In the genomic region with DNA sequence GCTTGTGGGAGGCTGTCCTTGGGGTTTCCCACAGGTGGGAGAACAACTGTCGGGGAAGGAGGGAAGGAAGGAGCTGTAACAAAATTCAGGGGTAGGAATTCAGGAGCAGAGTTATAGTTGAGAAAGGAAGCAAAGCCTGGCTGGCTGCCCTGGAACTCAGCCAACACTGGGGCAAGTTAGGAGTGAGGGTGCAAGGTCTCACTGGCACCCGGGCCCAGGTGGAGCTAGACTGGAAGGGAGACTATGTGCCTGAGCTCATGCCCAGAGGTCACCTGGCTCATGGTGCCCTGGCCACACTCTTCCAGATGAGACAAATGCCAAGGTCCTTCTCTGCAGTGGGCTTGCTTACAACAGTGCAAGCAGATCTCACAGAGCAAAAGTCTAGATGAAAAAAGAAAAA, we compare ENCODE assay signal across 1 cellular context.
TF ChIP-seq lines count a peak whose summit lies in the region.

No MANE protein-coding gene starts in this region.

TF ChIP-seq in GM23338, 12 proteins besides CTCF, POLR2A, EP300 and RAD21:
- TF ChIP-seq, protein P1, sequence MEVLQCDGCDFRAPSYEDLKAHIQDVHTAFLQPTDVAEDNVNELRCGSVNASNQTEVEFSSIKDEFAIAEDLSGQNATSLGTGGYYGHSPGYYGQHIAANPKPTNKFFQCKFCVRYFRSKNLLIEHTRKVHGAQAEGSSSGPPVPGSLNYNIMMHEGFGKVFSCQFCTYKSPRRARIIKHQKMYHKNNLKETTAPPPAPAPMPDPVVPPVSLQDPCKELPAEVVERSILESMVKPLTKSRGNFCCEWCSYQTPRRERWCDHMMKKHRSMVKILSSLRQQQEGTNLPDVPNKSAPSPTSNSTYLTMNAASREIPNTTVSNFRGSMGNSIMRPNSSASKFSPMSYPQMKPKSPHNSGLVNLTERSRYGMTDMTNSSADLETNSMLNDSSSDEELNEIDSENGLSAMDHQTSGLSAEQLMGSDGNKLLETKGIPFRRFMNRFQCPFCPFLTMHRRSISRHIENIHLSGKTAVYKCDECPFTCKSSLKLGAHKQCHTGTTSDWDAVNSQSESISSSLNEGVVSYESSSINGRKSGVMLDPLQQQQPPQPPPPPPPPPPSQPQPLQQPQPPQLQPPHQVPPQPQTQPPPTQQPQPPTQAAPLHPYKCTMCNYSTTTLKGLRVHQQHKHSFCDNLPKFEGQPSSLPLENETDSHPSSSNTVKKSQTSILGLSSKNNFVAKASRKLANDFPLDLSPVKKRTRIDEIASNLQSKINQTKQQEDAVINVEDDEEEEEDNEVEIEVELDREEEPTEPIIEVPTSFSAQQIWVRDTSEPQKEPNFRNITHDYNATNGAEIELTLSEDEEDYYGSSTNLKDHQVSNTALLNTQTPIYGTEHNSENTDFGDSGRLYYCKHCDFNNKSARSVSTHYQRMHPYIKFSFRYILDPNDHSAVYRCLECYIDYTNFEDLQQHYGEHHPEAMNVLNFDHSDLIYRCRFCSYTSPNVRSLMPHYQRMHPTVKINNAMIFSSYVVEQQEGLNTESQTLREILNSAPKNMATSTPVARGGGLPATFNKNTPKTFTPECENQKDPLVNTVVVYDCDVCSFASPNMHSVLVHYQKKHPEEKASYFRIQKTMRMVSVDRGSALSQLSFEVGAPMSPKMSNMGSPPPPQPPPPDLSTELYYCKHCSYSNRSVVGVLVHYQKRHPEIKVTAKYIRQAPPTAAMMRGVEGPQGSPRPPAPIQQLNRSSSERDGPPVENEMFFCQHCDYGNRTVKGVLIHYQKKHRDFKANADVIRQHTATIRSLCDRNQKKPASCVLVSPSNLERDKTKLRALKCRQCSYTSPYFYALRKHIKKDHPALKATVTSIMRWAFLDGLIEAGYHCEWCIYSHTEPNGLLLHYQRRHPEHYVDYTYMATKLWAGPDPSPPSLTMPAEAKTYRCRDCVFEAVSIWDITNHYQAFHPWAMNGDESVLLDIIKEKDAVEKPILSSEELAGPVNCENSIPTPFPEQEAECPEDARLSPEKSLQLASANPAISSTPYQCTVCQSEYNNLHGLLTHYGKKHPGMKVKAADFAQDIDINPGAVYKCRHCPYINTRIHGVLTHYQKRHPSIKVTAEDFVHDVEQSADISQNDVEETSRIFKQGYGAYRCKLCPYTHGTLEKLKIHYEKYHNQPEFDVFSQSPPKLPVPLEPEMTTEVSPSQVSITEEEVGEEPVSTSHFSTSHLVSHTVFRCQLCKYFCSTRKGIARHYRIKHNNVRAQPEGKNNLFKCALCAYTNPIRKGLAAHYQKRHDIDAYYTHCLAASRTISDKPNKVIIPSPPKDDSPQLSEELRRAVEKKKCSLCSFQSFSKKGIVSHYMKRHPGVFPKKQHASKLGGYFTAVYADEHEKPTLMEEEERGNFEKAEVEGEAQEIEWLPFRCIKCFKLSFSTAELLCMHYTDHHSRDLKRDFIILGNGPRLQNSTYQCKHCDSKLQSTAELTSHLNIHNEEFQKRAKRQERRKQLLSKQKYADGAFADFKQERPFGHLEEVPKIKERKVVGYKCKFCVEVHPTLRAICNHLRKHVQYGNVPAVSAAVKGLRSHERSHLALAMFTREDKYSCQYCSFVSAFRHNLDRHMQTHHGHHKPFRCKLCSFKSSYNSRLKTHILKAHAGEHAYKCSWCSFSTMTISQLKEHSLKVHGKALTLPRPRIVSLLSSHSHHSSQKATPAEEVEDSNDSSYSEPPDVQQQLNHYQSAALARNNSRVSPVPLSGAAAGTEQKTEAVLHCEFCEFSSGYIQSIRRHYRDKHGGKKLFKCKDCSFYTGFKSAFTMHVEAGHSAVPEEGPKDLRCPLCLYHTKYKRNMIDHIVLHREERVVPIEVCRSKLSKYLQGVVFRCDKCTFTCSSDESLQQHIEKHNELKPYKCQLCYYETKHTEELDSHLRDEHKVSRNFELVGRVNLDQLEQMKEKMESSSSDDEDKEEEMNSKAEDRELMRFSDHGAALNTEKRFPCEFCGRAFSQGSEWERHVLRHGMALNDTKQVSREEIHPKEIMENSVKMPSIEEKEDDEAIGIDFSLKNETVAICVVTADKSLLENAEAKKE (CRISPR knock-in tag; IDR thresholded peaks at IDR 0.05), result no peak
- TF ChIP-seq POLR2AphosphoS5 (IDR thresholded peaks at IDR 0.05; ENCODE audit: low read depth), result no peak
- no peak for TF ChIP-seq EZH2 (IDR thresholded peaks at IDR 0.05; ENCODE audit: low read depth, unreplicated experiment)
- TF ChIP-seq EZH2phosphoT487 (IDR thresholded peaks at IDR 0.05; ENCODE audit: unreplicated experiment), result no peak
- TF ChIP-seq STAT1 (IDR thresholded peaks at IDR 0.05; ENCODE audit: unreplicated experiment), result no peak
- TF ChIP-seq CREB1 (CRISPR knock-in tag; IDR thresholded peaks at IDR 0.05; ENCODE audit: low read depth), result no peak
- TF ChIP-seq JUNB (IDR thresholded peaks at IDR 0.05; ENCODE audit: unreplicated experiment), result no peak
- TF ChIP-seq, protein P2, sequence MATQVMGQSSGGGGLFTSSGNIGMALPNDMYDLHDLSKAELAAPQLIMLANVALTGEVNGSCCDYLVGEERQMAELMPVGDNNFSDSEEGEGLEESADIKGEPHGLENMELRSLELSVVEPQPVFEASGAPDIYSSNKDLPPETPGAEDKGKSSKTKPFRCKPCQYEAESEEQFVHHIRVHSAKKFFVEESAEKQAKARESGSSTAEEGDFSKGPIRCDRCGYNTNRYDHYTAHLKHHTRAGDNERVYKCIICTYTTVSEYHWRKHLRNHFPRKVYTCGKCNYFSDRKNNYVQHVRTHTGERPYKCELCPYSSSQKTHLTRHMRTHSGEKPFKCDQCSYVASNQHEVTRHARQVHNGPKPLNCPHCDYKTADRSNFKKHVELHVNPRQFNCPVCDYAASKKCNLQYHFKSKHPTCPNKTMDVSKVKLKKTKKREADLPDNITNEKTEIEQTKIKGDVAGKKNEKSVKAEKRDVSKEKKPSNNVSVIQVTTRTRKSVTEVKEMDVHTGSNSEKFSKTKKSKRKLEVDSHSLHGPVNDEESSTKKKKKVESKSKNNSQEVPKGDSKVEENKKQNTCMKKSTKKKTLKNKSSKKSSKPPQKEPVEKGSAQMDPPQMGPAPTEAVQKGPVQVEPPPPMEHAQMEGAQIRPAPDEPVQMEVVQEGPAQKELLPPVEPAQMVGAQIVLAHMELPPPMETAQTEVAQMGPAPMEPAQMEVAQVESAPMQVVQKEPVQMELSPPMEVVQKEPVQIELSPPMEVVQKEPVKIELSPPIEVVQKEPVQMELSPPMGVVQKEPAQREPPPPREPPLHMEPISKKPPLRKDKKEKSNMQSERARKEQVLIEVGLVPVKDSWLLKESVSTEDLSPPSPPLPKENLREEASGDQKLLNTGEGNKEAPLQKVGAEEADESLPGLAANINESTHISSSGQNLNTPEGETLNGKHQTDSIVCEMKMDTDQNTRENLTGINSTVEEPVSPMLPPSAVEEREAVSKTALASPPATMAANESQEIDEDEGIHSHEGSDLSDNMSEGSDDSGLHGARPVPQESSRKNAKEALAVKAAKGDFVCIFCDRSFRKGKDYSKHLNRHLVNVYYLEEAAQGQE (IDR thresholded peaks at IDR 0.05; ENCODE audit: unreplicated experiment), result no peak
- TF ChIP-seq ZNF331 (CRISPR knock-in tag; IDR thresholded peaks at IDR 0.05; ENCODE audit: low read depth), result no peak
- TF ChIP-seq NANOG (IDR thresholded peaks at IDR 0.05; ENCODE audit: borderline replicate concordance), result no peak
